1 cellular context compared by ENCODE assay signal in genomic region chr9:2740616-2741015, GRCh38.
TF ChIP-seq lines count a peak whose summit lies in the region.

No MANE protein-coding gene starts in this region.

TF ChIP-seq in SK-N-SH treated with all-trans-retinoic acid at 6 μM for 48 hours, 23 proteins besides CTCF, POLR2A, EP300 and RAD21 (continued from another document):
- TF ChIP-seq, protein P1, sequence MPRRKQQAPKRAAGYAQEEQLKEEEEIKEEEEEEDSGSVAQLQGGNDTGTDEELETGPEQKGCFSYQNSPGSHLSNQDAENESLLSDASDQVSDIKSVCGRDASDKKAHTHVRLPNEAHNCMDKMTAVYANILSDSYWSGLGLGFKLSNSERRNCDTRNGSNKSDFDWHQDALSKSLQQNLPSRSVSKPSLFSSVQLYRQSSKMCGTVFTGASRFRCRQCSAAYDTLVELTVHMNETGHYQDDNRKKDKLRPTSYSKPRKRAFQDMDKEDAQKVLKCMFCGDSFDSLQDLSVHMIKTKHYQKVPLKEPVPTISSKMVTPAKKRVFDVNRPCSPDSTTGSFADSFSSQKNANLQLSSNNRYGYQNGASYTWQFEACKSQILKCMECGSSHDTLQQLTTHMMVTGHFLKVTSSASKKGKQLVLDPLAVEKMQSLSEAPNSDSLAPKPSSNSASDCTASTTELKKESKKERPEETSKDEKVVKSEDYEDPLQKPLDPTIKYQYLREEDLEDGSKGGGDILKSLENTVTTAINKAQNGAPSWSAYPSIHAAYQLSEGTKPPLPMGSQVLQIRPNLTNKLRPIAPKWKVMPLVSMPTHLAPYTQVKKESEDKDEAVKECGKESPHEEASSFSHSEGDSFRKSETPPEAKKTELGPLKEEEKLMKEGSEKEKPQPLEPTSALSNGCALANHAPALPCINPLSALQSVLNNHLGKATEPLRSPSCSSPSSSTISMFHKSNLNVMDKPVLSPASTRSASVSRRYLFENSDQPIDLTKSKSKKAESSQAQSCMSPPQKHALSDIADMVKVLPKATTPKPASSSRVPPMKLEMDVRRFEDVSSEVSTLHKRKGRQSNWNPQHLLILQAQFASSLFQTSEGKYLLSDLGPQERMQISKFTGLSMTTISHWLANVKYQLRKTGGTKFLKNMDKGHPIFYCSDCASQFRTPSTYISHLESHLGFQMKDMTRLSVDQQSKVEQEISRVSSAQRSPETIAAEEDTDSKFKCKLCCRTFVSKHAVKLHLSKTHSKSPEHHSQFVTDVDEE (CRISPR knock-in tag; IDR thresholded peaks at IDR 0.05): no peak
- no peak for TF ChIP-seq ZFP30 (CRISPR knock-in tag; IDR thresholded peaks at IDR 0.05)
- no peak for TF ChIP-seq CSDC2 (CRISPR knock-in tag; IDR thresholded peaks at IDR 0.05)
- no peak for TF ChIP-seq GLIS3 (CRISPR knock-in tag; IDR thresholded peaks at IDR 0.05)
- TF ChIP-seq ZNF8 (CRISPR knock-in tag; IDR thresholded peaks at IDR 0.05): no peak
- TF ChIP-seq ZNF565 (CRISPR knock-in tag; conservative IDR thresholded peaks at IDR 0.05; ENCODE audit: low read depth): no peak
- TF ChIP-seq PPARA (CRISPR knock-in tag; IDR thresholded peaks at IDR 0.05; ENCODE audit: borderline replicate concordance): no peak
- no peak for TF ChIP-seq SNAI2 (CRISPR knock-in tag; IDR thresholded peaks at IDR 0.05)
- no peak for TF ChIP-seq TOX (CRISPR knock-in tag; IDR thresholded peaks at IDR 0.05; ENCODE audit: borderline replicate concordance)
